ENCODE assay signal across 17 cellular contexts in the genomic region with DNA sequence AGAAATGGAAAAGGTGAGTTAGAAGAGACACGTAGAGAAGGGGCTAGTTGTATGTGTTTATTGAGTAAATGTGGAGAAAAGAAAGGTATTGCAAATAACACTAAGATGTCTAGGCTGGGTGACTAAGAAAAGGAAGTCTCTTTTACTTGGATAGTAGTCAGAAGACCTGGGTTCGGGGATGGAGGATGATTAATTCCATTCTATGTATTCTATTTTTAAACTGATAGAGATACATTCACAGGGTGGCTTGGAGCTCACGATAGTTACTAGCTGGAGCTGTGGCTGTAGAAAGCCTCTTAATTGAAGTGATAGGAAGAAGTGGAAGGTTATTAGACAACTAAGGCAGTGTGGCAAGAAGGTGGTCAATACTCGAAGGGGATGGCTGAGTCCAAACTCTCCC.
"Had no signal": no experiment of that assay in that cellular context is flagged by ENCODE, and none has a peak within 500 bp of the region (broad histone marks: within the 10 kb centered on the region; RNA-seq: fewer than 3 reads in every experiment).

No MANE protein-coding gene starts in this region.

- H3K27me3 Mint-ChIP-seq: activated B cell treated with CpG ODN at 0.5 μM for 24 hours; activated naive CD4-positive, alpha-beta T cell treated with anti-CD3 and anti-CD28 coated beads, Interleukin-2, amount 10 ng/mL, durations not matched to agents 7 days and 5 days; activated T-helper 17 cell treated with anti-CD3 and anti-CD28 coated beads, Interleukin-2, amount 50 U/mL, for 72 hours had no signal

- H3K36me3 ChIP-seq: esophagus squamous epithelium, gastrocnemius medialis, pancreas, suprapubic skin, upper lobe of right lung had no signal

- H3K4me3 ChIP-seq: body of pancreas, esophagus squamous epithelium, gastrocnemius medialis, pancreas, suprapubic skin, upper lobe of right lung had no signal

- H3K27ac Mint-ChIP-seq: activated B cell treated with CpG ODN at 0.5 μM for 24 hours; activated naive CD4-positive, alpha-beta T cell treated with anti-CD3 and anti-CD28 coated beads, Interleukin-2, amount 10 ng/mL, durations not matched to agents 7 days and 5 days; activated T-helper 17 cell treated with anti-CD3 and anti-CD28 coated beads, Interleukin-2, amount 50 U/mL, for 72 hours had no signal

- DNase-seq: activated B cell treated with CpG ODN at 0.5 μM for 24 hours; activated CD4-positive, alpha-beta T cell treated with anti-CD3 and anti-CD28 coated beads, Interleukin-2, amount 50 U/mL, for 1 hour; activated naive CD4-positive, alpha-beta T cell treated with anti-CD3 and anti-CD28 coated beads, Interleukin-2, amount 10 ng/mL, durations not matched to agents 7 days and 5 days; activated T-cell treated with anti-CD3 and anti-CD28 coated beads for 4 hours; body of pancreas; esophagus squamous epithelium; gastrocnemius medialis; kidney; left ventricle myocardium superior; pancreas; stimulated activated CD4-positive, alpha-beta T cell treated with anti-CD3 and anti-CD28 coated beads, Interleukin-4, amount 100 ng/mL, for 1 hour; stimulated activated CD8-positive, alpha-beta memory T cell treated with anti-CD3 and anti-CD28 coated beads, Interleukin-4, amount 100 ng/mL, for 48 hours; stimulated activated naive CD8-positive, alpha-beta T cell treated with anti-CD3 and anti-CD28 coated beads, Interleukin-15, Interleukin-2, amounts not matched to agents 100 U/mL and 50 U/mL, for 24 hours; upper lobe of right lung had no signal

- H3K36me3 Mint-ChIP-seq: activated naive CD4-positive, alpha-beta T cell treated with anti-CD3 and anti-CD28 coated beads, Interleukin-2, amount 10 ng/mL, durations not matched to agents 7 days and 5 days had no signal

- H3K4me1 ChIP-seq: body of pancreas, esophagus squamous epithelium, gastrocnemius medialis, pancreas, suprapubic skin, upper lobe of right lung had no signal

- ATAC-seq: activated T-helper 17 cell treated with anti-CD3 and anti-CD28 coated beads, Interleukin-2, amount 50 U/mL, for 72 hours; body of pancreas; gastrocnemius medialis; left ventricle myocardium superior; pancreas; stimulated activated naive CD8-positive, alpha-beta T cell treated with anti-CD3 and anti-CD28 coated beads, Interleukin-15, Interleukin-2, amounts not matched to agents 100 U/mL and 50 U/mL, for 24 hours had no signal

- H3K9me3 Mint-ChIP-seq: activated B cell treated with CpG ODN at 0.5 μM for 24 hours; activated naive CD4-positive, alpha-beta T cell treated with anti-CD3 and anti-CD28 coated beads, Interleukin-2, amount 10 ng/mL, durations not matched to agents 7 days and 5 days; activated T-helper 17 cell treated with anti-CD3 and anti-CD28 coated beads, Interleukin-2, amount 50 U/mL, for 72 hours had no signal

- H3K4me1 Mint-ChIP-seq: activated B cell treated with CpG ODN at 0.5 μM for 24 hours; activated naive CD4-positive, alpha-beta T cell treated with anti-CD3 and anti-CD28 coated beads, Interleukin-2, amount 10 ng/mL, durations not matched to agents 7 days and 5 days had no signal

- H3K27ac ChIP-seq: body of pancreas, esophagus squamous epithelium, gastrocnemius medialis, pancreas, suprapubic skin, upper lobe of right lung had no signal

- H3K4me3 Mint-ChIP-seq: activated B cell treated with CpG ODN at 0.5 μM for 24 hours; activated naive CD4-positive, alpha-beta T cell treated with anti-CD3 and anti-CD28 coated beads, Interleukin-2, amount 10 ng/mL, durations not matched to agents 7 days and 5 days; activated T-helper 17 cell treated with anti-CD3 and anti-CD28 coated beads, Interleukin-2, amount 50 U/mL, for 72 hours; neural crest cell had no signal

- H3K9me3 ChIP-seq: body of pancreas, esophagus squamous epithelium, gastrocnemius medialis, pancreas, suprapubic skin, upper lobe of right lung had no signal

- H3K27me3 ChIP-seq: body of pancreas, esophagus squamous epithelium, gastrocnemius medialis, pancreas, suprapubic skin, upper lobe of right lung had no signal
